ENCODE assay signal across 8 cellular contexts in genomic region chr18:51110073-51110797, GRCh38.
DNase-seq lines count a peak whose midpoint lies in the region; ATAC-seq and TF ChIP-seq lines count a peak whose summit lies in the region.

No MANE protein-coding gene starts in this region.

- H3K4me3 ChIP-seq in OCI-LY7 (ENCODE audit: low read depth, low read length, poor library complexity, severe bottlenecking) (no peak overlapping the region), foreskin fibroblast (ENCODE audit: low read depth in 1 of 2, low read length in 2 of 2) (no peak overlapping the region), osteoblast (ENCODE audit: insufficient read depth, low read length) (no peak overlapping the region), tibial artery (no peak overlapping the region)

- H3K4me1 ChIP-seq in OCI-LY7 (ENCODE audit: insufficient read depth, low read length, poor library complexity, severe bottlenecking): peaks cover 9% of the 10 kb centered on the region
- H3K4me1 ChIP-seq in osteoblast (ENCODE audit: insufficient read depth, low read length): no peaks in the 10 kb centered on the region
- peaks cover 0 to 6% (median 4%) of the 10 kb centered on the region in 4 donors for H3K4me1 ChIP-seq in tibial artery

- H3K4me2 ChIP-seq in OCI-LY7 (ENCODE audit: low read length) (no peak overlapping the region), osteoblast (ENCODE audit: insufficient read depth, low read length) (peak overlapping the region; percentile 57)

- H3K4me1 Mint-ChIP-seq in activated T-helper 1 cell treated with anti-CD3 and anti-CD28 coated beads, Interleukin-12 subunit alpha, Interleukin-12 subunit beta, Interleukin-2, Interleukin-4 antibody, amounts not matched to agents 30 ng/mL and 10 ng/mL and 1 ng/mL, durations not matched to agents 14 hours and 24 hours and 36 hours (ENCODE audit: low read depth): peaks cover 22% of the 10 kb centered on the region

- H3K9me3 ChIP-seq in OCI-LY7 (ENCODE audit: low read length) (no peaks in the 10 kb centered on the region), osteoblast (ENCODE audit: low read depth, low read length) (no peaks in the 10 kb centered on the region), tibial artery (peaks cover 0 to 4% (median 0%) of the 10 kb centered on the region in 3 donors)

- intact Hi-C loops in OCI-LY7 (cut with micrococcal nuclease; ENCODE audit: unreplicated experiment) (loop anchor here (5.0 to 10.0 kb wide), 2 partner anchors 85 to 272 kb away; partner anchors contain the start of gene MEX3C), tibial artery (cut with DNase I; ENCODE audit: low total_unique reads) (no loop called here)
- intact Hi-C loops in activated T-helper 1 cell treated with anti-CD3 and anti-CD28 coated beads, Interleukin-12 subunit alpha, Interleukin-12 subunit beta, Interleukin-2, Interleukin-4 antibody, amounts not matched to agents 30 ng/mL and 10 ng/mL and 1 ng/mL, durations not matched to agents 14 hours and 24 hours and 36 hours (cut with micrococcal nuclease): loop anchor here (1.0 to 5.0 kb wide), 4 partner anchors 62 to 558 kb away; partner anchors contain the start of gene MEX3C

- BruUV-seq in OCI-LY7 (replicated peaks; lab: Mats Ljungman, UMichigan): no TSS peak

- no peak overlapping the region for H3K4me3 Mint-ChIP-seq in activated T-helper 1 cell treated with anti-CD3 and anti-CD28 coated beads, Interleukin-12 subunit alpha, Interleukin-12 subunit beta, Interleukin-2, Interleukin-4 antibody, amounts not matched to agents 30 ng/mL and 10 ng/mL and 1 ng/mL, durations not matched to agents 14 hours and 24 hours and 36 hours

- H2AFZ ChIP-seq in OCI-LY7 (ENCODE audit: low read length): no peak overlapping the region
- H2AFZ ChIP-seq in osteoblast (ENCODE audit: low read length): no peak overlapping the region

- no peaks in the 10 kb centered on the region for H3K9me2 ChIP-seq in OCI-LY7 (ENCODE audit: insufficient read depth, low read length)

- POLR2A ChIA-PET in OCI-LY7 (lab: Charles Lee): no interaction called here

- peak; percentile 69 for TF ChIP-seq CTCF in OCI-LY7 (conservative IDR thresholded peaks at IDR 0.05; ENCODE audit: low read length)
- peak; percentile 79 for TF ChIP-seq CTCF in foreskin fibroblast (IDR thresholded peaks at IDR 0.05; ENCODE audit: low read depth, low read length)
- TF ChIP-seq CTCF in osteoblast (IDR thresholded peaks at IDR 0.05; ENCODE audit: extremely low read depth, low read depth, low read length): peak; percentile 71
- peak; percentile 80 to 98 for TF ChIP-seq CTCF in tibial artery (IDR thresholded peaks at IDR 0.05)

- no peak overlapping the region for H3K27ac Mint-ChIP-seq in activated T-helper 1 cell treated with anti-CD3 and anti-CD28 coated beads, Interleukin-12 subunit alpha, Interleukin-12 subunit beta, Interleukin-2, Interleukin-4 antibody, amounts not matched to agents 30 ng/mL and 10 ng/mL and 1 ng/mL, durations not matched to agents 14 hours and 24 hours and 36 hours

- CTCF ChIA-PET in OCI-LY7 (lab: Charles Lee; ENCODE audit: unreplicated experiment): interaction anchor here (1.0 kb wide), 1 partner anchor 10 kb away, joined by 3 read pairs; no protein-coding TSS in a partner anchor

- no peaks in the 10 kb centered on the region for H3K36me3 Mint-ChIP-seq in activated T-helper 1 cell treated with anti-CD3 and anti-CD28 coated beads, Interleukin-12 subunit alpha, Interleukin-12 subunit beta, Interleukin-2, Interleukin-4 antibody, amounts not matched to agents 30 ng/mL and 10 ng/mL and 1 ng/mL, durations not matched to agents 14 hours and 24 hours and 36 hours (ENCODE audit: low read depth)

- ATAC-seq in GM18511 (IDR thresholded peaks at IDR 0.05; ENCODE audit: unreplicated experiment): peak; percentile 79
- ATAC-seq in HG03025 (IDR thresholded peaks at IDR 0.05; ENCODE audit: low FRiP score, unreplicated experiment): peak; percentile 81

- H3K79me2 ChIP-seq in OCI-LY7 (ENCODE audit: insufficient read depth, low read depth, low read length) (no peaks in the 10 kb centered on the region), osteoblast (ENCODE audit: insufficient read depth, low read length) (no peaks in the 10 kb centered on the region)

- no peaks in the 10 kb centered on the region for H3K27me3 Mint-ChIP-seq in activated T-helper 1 cell treated with anti-CD3 and anti-CD28 coated beads, Interleukin-12 subunit alpha, Interleukin-12 subunit beta, Interleukin-2, Interleukin-4 antibody, amounts not matched to agents 30 ng/mL and 10 ng/mL and 1 ng/mL, durations not matched to agents 14 hours and 24 hours and 36 hours (ENCODE audit: insufficient read depth)

- H3K27me3 ChIP-seq in osteoblast (ENCODE audit: insufficient read depth, low read length) (no peaks in the 10 kb centered on the region), tibial artery (peaks cover 0 to 15% of the 10 kb centered on the region in 2 donors)

- H3K36me3 ChIP-seq in OCI-LY7 (ENCODE audit: insufficient read depth, low read length): no peaks in the 10 kb centered on the region
- no peaks in the 10 kb centered on the region for H3K36me3 ChIP-seq in osteoblast (ENCODE audit: insufficient read depth, low read length)
- no peaks in the 10 kb centered on the region for H3K36me3 ChIP-seq in tibial artery

- no peaks in the 10 kb centered on the region for H3K9me3 Mint-ChIP-seq in activated T-helper 1 cell treated with anti-CD3 and anti-CD28 coated beads, Interleukin-12 subunit alpha, Interleukin-12 subunit beta, Interleukin-2, Interleukin-4 antibody, amounts not matched to agents 30 ng/mL and 10 ng/mL and 1 ng/mL, durations not matched to agents 14 hours and 24 hours and 36 hours

- no peaks in the 10 kb centered on the region for H4K20me1 ChIP-seq in OCI-LY7 (ENCODE audit: insufficient read depth, low read length)
- H4K20me1 ChIP-seq in osteoblast (ENCODE audit: insufficient read depth, low read length): no peaks in the 10 kb centered on the region

- DNase-seq in A172 (ENCODE audit: low spot score) (peak; percentile 2), OCI-LY7 (ENCODE audit: low spot score) (peak; percentile 49), foreskin fibroblast (peak in 1 of 2 donors; percentile 68), osteoblast (ENCODE audit: insufficient read length, low spot score, missing footprints) (peak; percentile 98), tibial artery (peak in 1 of 2 donors; percentile 29)
- DNase-seq in activated T-helper 1 cell treated with anti-CD3 and anti-CD28 coated beads, Interleukin-12 subunit alpha, Interleukin-12 subunit beta, Interleukin-2, Interleukin-4 antibody, amounts not matched to agents 30 ng/mL and 10 ng/mL and 1 ng/mL, durations not matched to agents 14 hours and 24 hours and 36 hours (ENCODE audit: low spot score): peak; percentile 57

- H3K27ac ChIP-seq in OCI-LY7 (ENCODE audit: low read depth, low read length, poor library complexity, severe bottlenecking) (no peak overlapping the region), osteoblast (ENCODE audit: low read depth, low read length) (no peak overlapping the region), tibial artery (no peak overlapping the region)
